In the genomic region with DNA sequence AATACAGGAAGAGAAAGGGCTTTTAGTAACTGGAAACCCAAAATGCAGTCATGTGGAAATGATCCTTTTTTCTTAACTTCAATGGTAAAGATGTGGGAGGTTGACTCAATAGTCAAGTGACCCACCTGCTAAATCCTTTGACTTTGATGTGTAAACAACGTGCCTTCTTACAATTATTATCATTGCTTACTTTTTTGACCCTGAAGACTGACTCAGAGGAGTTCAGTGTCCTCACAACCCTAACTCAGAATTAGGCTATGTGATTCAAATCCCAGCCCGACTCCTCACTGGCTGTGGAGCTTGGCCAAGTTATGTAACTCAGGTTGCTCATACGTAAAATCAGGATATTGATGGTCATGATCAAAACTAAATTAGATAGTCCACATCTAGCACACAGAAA, we compare ENCODE assay signal across 10 cellular contexts. TPM values are rescaled to one million over a fixed set of nuclear protein-coding genes. Genes with fewer than 3 reads are reported as not detected.
A peak's percentile ranks its signal among the peaks of the same experiment; 100 is the strongest.
DNase-seq lines count a peak whose midpoint lies in the region; ATAC-seq and TF ChIP-seq lines count a peak whose summit lies in the region.
"Had no signal": no experiment of that assay in that cellular context is flagged by ENCODE, and none has a peak within 500 bp of the region (broad histone marks: within the 10 kb centered on the region; RNA-seq: fewer than 3 reads in every experiment).

No MANE protein-coding gene starts in this region.

- H3K9ac ChIP-seq in DND-41 (ENCODE audit: low read depth, low read length) = no peak overlapping the region

- no peaks in the 10 kb centered on the region for H3K27me3 ChIP-seq in DND-41 (ENCODE audit: insufficient read depth, low read length, poor library complexity)

- H3K36me3 ChIP-seq in DND-41 (ENCODE audit: insufficient read depth, low read length) = no peaks in the 10 kb centered on the region

- 0 out of 2 replicates have a peak overlapping the region, but pooled peaks have one; percentile 54 for H2AFZ ChIP-seq in DND-41 (ENCODE audit: low read depth, low read length)

- no peaks in the 10 kb centered on the region for H4K20me1 ChIP-seq in DND-41 (ENCODE audit: insufficient read depth, low read length)

- DNase-seq in DND-41 (no peak), RPMI7951 (ENCODE audit: low read depth) (peak; percentile 77), kidney tubule cell (ENCODE audit: low spot score) (peak; percentile 74), globus pallidus (ENCODE audit: low spot score) (no peak)
- DNase-seq in T-helper 2 cell treated with Interferon-gamma antibody and Interleukin-4, amounts not matched to agents 5 μg/mL and 100 μg/mL, for 36 hours (ENCODE audit: low spot score) = no peak
- DNase-seq in stimulated activated CD4-positive, alpha-beta T cell treated with anti-CD3 and anti-CD28 coated beads, Interleukin-1b, Interleukin-23, amount 100 ng/mL, for 48 hours = no peak
- DNase-seq: caudate nucleus, SW 1271 had no signal

- TF ChIP-seq CTCF in DND-41 (IDR thresholded peaks at IDR 0.05; ENCODE audit: borderline replicate concordance, extremely low read depth, low read length, poor library complexity, severe bottlenecking) = no peak

- no peaks in the 10 kb centered on the region for H3K36me3 Mint-ChIP-seq in T-helper 2 cell treated with Interferon-gamma antibody and Interleukin-4, amounts not matched to agents 5 μg/mL and 100 μg/mL, for 36 hours (ENCODE audit: low read depth)

- ATAC-seq in DND-41 (ENCODE audit: insufficient read depth, low read depth) (no peak), HG02678 (IDR thresholded peaks at IDR 0.05; ENCODE audit: unreplicated experiment) (peak; percentile 46), HG02973 (IDR thresholded peaks at IDR 0.05; ENCODE audit: unreplicated experiment) (no peak)

- H3K4me3 ChIP-seq in DND-41 (ENCODE audit: low read depth in 1 of 2, low read length in 2 of 2) = no peak overlapping the region

- peaks cover 7% of the 10 kb centered on the region for H3K4me1 Mint-ChIP-seq in T-helper 2 cell treated with Interferon-gamma antibody and Interleukin-4, amounts not matched to agents 5 μg/mL and 100 μg/mL, for 36 hours (ENCODE audit: low read depth)

- no peak overlapping the region for H3K4me3 Mint-ChIP-seq in T-helper 2 cell treated with Interferon-gamma antibody and Interleukin-4, amounts not matched to agents 5 μg/mL and 100 μg/mL, for 36 hours

- H3K79me2 ChIP-seq in DND-41 (ENCODE audit: insufficient read depth, low read length) = no peaks in the 10 kb centered on the region

- H3K27ac ChIP-seq in DND-41 (ENCODE audit: low read length) = no peak overlapping the region

- no peak overlapping the region for H3K27ac Mint-ChIP-seq in T-helper 2 cell treated with Interferon-gamma antibody and Interleukin-4, amounts not matched to agents 5 μg/mL and 100 μg/mL, for 36 hours

- H3K4me1 ChIP-seq in DND-41 (ENCODE audit: insufficient read depth, low read length) = peaks cover 11% of the 10 kb centered on the region; the same call in 1 of the 2 replicates

- H3K9me3 Mint-ChIP-seq in T-helper 2 cell treated with Interferon-gamma antibody and Interleukin-4, amounts not matched to agents 5 μg/mL and 100 μg/mL, for 36 hours = no peaks in the 10 kb centered on the region

- H3K27me3 Mint-ChIP-seq in T-helper 2 cell treated with Interferon-gamma antibody and Interleukin-4, amounts not matched to agents 5 μg/mL and 100 μg/mL, for 36 hours (ENCODE audit: low read depth) = no peaks in the 10 kb centered on the region

- H3K9me3 ChIP-seq in DND-41 (ENCODE audit: insufficient read depth, low read length, severe bottlenecking) = no peaks in the 10 kb centered on the region

- no peak overlapping the region for H3K4me2 ChIP-seq in DND-41 (ENCODE audit: insufficient read depth, low read length)

RNA-seq across cellular contexts. Expression of gene ANXA1, which starts 27.9 kb away (rescaled TPM):
- 652 and 737 TPM in 2 replicates for total RNA-seq in RPMI7951 (2014; rRNA removed; shearing (Covaris generic))

Comparison
In these comparisons a context has a peak if more than half of its experiments do, and no peak if none do; other contexts are left out.
1. DNase-seq: peak in RPMI7951 (single experiment) and kidney tubule cell (single experiment); none in DND-41 (single experiment), globus pallidus (single experiment), T-helper 2 cell treated with Interferon-gamma antibody and Interleukin-4, amounts not matched to agents 5 μg/mL and 100 μg/mL, for 36 hours (single experiment) and stimulated activated CD4-positive, alpha-beta T cell treated with anti-CD3 and anti-CD28 coated beads, Interleukin-1b, Interleukin-23, amount 100 ng/mL, for 48 hours (single experiment).